ENCODE assay signal across 1 cellular context in the genomic region with DNA sequence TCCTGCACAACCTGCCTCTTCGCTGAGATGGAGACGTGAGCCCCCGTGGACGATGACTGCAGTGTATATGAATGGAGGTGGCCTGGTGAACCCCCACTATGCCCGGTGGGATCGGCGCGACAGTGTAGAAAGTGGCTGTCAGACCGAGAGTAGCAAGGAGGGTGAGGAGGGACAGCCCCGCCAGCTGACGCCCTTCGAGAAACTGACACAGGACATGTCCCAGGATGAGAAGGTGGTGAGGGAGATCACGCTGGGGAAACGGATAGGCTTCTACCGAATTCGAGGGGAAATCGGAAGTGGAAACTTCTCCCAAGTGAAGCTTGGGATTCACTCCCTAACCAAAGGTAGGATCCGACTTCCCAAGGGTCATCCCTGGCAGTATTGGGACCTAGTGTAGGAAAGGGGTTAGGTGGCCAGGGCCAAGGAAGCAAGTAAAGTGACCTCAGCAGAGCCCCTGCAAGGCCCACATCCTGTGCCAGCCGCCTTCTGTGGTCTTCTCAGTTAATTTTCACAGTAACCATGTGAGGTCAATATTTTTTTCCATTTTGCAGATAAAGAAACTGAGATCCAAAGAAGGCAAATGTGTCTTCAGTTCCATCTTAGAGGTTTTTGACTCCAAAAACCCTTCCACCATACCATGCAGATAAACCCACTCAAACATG.
TF ChIP-seq lines count a peak whose summit lies in the region.

No MANE protein-coding gene starts in this region.

TF ChIP-seq in H1, 55 proteins besides CTCF, POLR2A, EP300 and RAD21:
- TF ChIP-seq BRCA1 (IDR thresholded peaks at IDR 0.05; ENCODE audit: low read depth, low read length) (no peak), SIRT6 (IDR thresholded peaks at IDR 0.05; ENCODE audit: low read length) (no peak), SP4 (IDR thresholded peaks at IDR 0.05; ENCODE audit: low read length) (no peak), SUZ12 (IDR thresholded peaks at IDR 0.05; ENCODE audit: low read length) (no peak), YY1 (IDR thresholded peaks at IDR 0.05; ENCODE audit: low read depth, low read length) (no peak), ASH2L (IDR thresholded peaks at IDR 0.05; ENCODE audit: low read length) (no peak)
